Comparison of ENCODE assay signal across 1 cellular context in the genomic region with DNA sequence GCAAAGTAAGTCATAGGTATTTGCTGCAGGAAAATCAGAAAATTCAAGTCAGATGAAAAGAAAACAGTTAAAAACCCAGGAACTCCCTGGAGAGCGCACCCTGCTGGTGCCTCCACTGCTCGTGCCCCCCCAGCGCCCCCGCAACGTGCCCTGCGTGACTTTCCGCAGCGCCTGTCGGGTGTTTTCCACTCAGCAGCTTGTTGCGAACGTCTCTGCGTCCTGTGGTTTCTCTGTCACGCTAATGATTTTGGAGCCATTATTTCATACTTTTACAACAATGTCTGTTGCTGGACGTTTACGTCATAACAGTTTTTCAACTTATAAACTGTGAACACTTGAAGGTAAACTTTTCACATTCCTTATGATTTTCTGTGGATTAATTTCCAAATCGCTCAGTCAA.
TF ChIP-seq lines count a peak whose summit lies in the region.

No MANE protein-coding gene starts in this region.

TF ChIP-seq in IMR-90, 13 proteins besides CTCF, POLR2A, EP300 and RAD21:
- TF ChIP-seq MAFK (IDR thresholded peaks at IDR 0.05; ENCODE audit: low read depth, low read length) = no peak
- no peak; the same call in 1 of the 2 replicates for TF ChIP-seq FOS (IDR thresholded peaks at IDR 0.05; ENCODE audit: low read depth, low read length)
- TF ChIP-seq RCOR1 (IDR thresholded peaks at IDR 0.05; ENCODE audit: insufficient replicate concordance, low read length) = no peak
- TF ChIP-seq, protein P1, sequence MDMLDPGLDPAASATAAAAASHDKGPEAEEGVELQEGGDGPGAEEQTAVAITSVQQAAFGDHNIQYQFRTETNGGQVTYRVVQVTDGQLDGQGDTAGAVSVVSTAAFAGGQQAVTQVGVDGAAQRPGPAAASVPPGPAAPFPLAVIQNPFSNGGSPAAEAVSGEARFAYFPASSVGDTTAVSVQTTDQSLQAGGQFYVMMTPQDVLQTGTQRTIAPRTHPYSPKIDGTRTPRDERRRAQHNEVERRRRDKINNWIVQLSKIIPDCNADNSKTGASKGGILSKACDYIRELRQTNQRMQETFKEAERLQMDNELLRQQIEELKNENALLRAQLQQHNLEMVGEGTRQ (IDR thresholded peaks at IDR 0.05; ENCODE audit: low read depth, low read length) = no peak
- no peak for TF ChIP-seq RFX5 (IDR thresholded peaks at IDR 0.05; ENCODE audit: low read depth, low read length)
- peak; percentile 30; the same call in 1 of the 2 replicates for TF ChIP-seq MXI1 (IDR thresholded peaks at IDR 0.05; ENCODE audit: borderline replicate concordance, low read depth, low read length)
- TF ChIP-seq NFE2L2 (IDR thresholded peaks at IDR 0.05; ENCODE audit: low read depth, low read length) = no peak
- TF ChIP-seq, protein P2, sequence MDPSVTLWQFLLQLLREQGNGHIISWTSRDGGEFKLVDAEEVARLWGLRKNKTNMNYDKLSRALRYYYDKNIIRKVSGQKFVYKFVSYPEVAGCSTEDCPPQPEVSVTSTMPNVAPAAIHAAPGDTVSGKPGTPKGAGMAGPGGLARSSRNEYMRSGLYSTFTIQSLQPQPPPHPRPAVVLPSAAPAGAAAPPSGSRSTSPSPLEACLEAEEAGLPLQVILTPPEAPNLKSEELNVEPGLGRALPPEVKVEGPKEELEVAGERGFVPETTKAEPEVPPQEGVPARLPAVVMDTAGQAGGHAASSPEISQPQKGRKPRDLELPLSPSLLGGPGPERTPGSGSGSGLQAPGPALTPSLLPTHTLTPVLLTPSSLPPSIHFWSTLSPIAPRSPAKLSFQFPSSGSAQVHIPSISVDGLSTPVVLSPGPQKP (IDR thresholded peaks at IDR 0.05; ENCODE audit: borderline replicate concordance, low read depth, low read length) = no peak
- TF ChIP-seq SMC3 (IDR thresholded peaks at IDR 0.05; ENCODE audit: low read depth, low read length) = peak; percentile 53
- TF ChIP-seq CHD1 (IDR thresholded peaks at IDR 0.05; ENCODE audit: low read depth, low read length) = no peak
- TF ChIP-seq BHLHE40 (IDR thresholded peaks at IDR 0.05; ENCODE audit: low read depth, low read length) = peak; percentile 89
- TF ChIP-seq MAZ (IDR thresholded peaks at IDR 0.05; ENCODE audit: borderline replicate concordance, low read depth, low read length) = peak; percentile 92
- peak; percentile 34; the same call in 1 of the 2 replicates for TF ChIP-seq CEBPB (IDR thresholded peaks at IDR 0.05; ENCODE audit: low read depth, low read length)
TF ChIP-seq in IMR-90: peak in this region for 5.
